Comparison of ENCODE assay signal across 8 cellular contexts in genomic region chr22:36757608-36758220, GRCh38. TPM values are rescaled to one million over a fixed set of nuclear protein-coding genes. Genes with fewer than 3 reads are reported as not detected.
DNase-seq lines count a peak whose midpoint lies in the region; ATAC-seq and TF ChIP-seq lines count a peak whose summit lies in the region.

No MANE protein-coding gene starts in this region.

- no peaks in the 10 kb centered on the region for H3K4me1 ChIP-seq in smooth muscle cell (ENCODE audit: low read depth)

- no peak overlapping the region for H3K27ac ChIP-seq in smooth muscle cell (ENCODE audit: low read depth)

- peak; percentile 69 for TF ChIP-seq CTCF in smooth muscle cell (IDR thresholded peaks at IDR 0.05; ENCODE audit: borderline replicate concordance, insufficient read depth, poor library complexity, severe bottlenecking)

- H3K36me3 ChIP-seq in smooth muscle cell (ENCODE audit: low read depth), result no peaks in the 10 kb centered on the region

- ATAC-seq in HG03354 (IDR thresholded peaks at IDR 0.05; ENCODE audit: poor library complexity, severe bottlenecking, unreplicated experiment) (no peak), HG02938 (IDR thresholded peaks at IDR 0.05; ENCODE audit: unreplicated experiment) (no peak)

- no peak overlapping the region for H3K9ac ChIP-seq in smooth muscle cell (ENCODE audit: low read depth)

- H3K27me3 ChIP-seq in smooth muscle cell (ENCODE audit: low read depth), result peaks cover 3% of the 10 kb centered on the region

- H3F3A ChIP-seq in smooth muscle cell (ENCODE audit: low read depth), result no peaks in the 10 kb centered on the region

- WGBS in smooth muscle cell (ENCODE audit: low lambda C conversion rate), result 76% methylated on average over 19 of the region's 19 CpGs

- no peaks in the 10 kb centered on the region for H3K79me2 ChIP-seq in smooth muscle cell (ENCODE audit: low read depth)

- H4K20me1 ChIP-seq in smooth muscle cell (ENCODE audit: low read depth), result no peaks in the 10 kb centered on the region

- H3K9me3 ChIP-seq in smooth muscle cell (replicated peaks; ENCODE audit: low read depth), result no peaks in the 10 kb centered on the region

- no peak overlapping the region for H3K4me2 ChIP-seq in smooth muscle cell

- DNase-seq in EH (ENCODE audit: low read depth) (peak; percentile 75), LoVo (ENCODE audit: low spot score) (peak; percentile 54), T-helper 2 cell (peak; percentile 25 to 70 (median 59)), amygdala (lab: John Stamatoyannopoulos, UW) (peak in 51 of 56 donors; percentile 6 to 82 (median 46)), hepatic stellate cell (ENCODE audit: low spot score) (peak; percentile 68), smooth muscle cell (lab: John Stamatoyannopoulos, UW; ENCODE audit: unreplicated experiment) (peak; percentile 6)

- H2AFZ ChIP-seq in smooth muscle cell (ENCODE audit: low read depth), result no peak overlapping the region

- no peak overlapping the region for H3K4me3 ChIP-seq in smooth muscle cell

RNA-seq across cellular contexts. Expression of gene IFT27, which starts 18.2 kb away (rescaled TPM):
- 12.5 and 16.0 TPM in 2 replicates for total RNA-seq in smooth muscle cell
- polyA plus RNA-seq in smooth muscle cell, result 43.2 and 46.8 TPM in 2 replicates

RNA-seq across cellular contexts. Expression of gene CACNG2, which starts 54.2 kb away (rescaled TPM):
- not detected in 2 replicates for total RNA-seq in smooth muscle cell
- polyA plus RNA-seq in smooth muscle cell, result not detected in 2 replicates

RNA-seq across cellular contexts. Expression of gene PVALB, which starts 59.1 kb away (rescaled TPM):
- total RNA-seq in smooth muscle cell, result not detected in 2 replicates
- polyA plus RNA-seq in smooth muscle cell, result not detected in 2 replicates

Comparison
In these comparisons a context has a peak if more than half of its experiments do, and no peak if none do; other contexts are left out.
1. DNase-seq: peak in every context shown above with its lines; median percentile 75 in EH; 68 in hepatic stellate cell; 59 in T-helper 2 cell; 54 in LoVo; 46 in amygdala; 6 in smooth muscle cell.